In the genomic region with DNA sequence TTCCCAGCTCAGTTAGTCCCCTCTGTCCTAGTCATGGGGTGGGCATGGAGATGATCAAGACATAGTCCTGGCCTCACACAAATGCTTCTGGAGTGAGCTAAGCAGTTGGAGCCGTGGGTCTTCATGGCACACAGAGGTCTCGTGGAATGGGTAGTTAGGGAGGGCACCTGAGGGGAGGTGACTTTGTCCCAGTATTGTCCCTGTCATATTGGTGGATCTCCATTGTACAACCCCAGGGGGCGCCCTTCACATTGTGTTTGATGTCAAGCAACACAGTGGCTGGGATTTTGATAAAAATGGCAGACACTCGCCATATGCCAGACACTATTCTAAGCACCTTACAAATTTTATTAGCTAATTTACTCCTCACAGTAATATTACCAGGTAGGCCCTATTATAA, we compare ENCODE assay signal across 10 cellular contexts.
DNase-seq lines count a peak whose midpoint lies in the region; ATAC-seq and TF ChIP-seq lines count a peak whose summit lies in the region.
"Had no signal": no experiment of that assay in that cellular context is flagged by ENCODE, and none has a peak within 500 bp of the region (broad histone marks: within the 10 kb centered on the region; RNA-seq: fewer than 3 reads in every experiment).

No MANE protein-coding gene starts in this region.

- no TSS peak for BruUV-seq in MCF 10A (replicated peaks; lab: Mats Ljungman, UMichigan)

- TF ChIP-seq CTCF in MCF 10A (IDR thresholded peaks at IDR 0.05; ENCODE audit: unreplicated experiment) (no peak), breast epithelium (IDR thresholded peaks at IDR 0.05) (no peak), testis (IDR thresholded peaks at IDR 0.05) (no peak), ascending aorta (IDR thresholded peaks at IDR 0.05) (no peak)

- H3K27me3 Mint-ChIP-seq in MCF 10A (ENCODE audit: insufficient read depth, unreplicated experiment): peaks cover 28% of the 10 kb centered on the region

- H3K36me3 ChIP-seq in breast epithelium: no peaks in the 10 kb centered on the region
- H3K36me3 ChIP-seq in testis (ENCODE audit: low read depth, missing control alignments): no peaks in the 10 kb centered on the region
- H3K36me3 ChIP-seq in ascending aorta: no peaks in the 10 kb centered on the region

- intact Hi-C loops in MCF 10A (cut with micrococcal nuclease) (no loop called here), breast epithelium (cut with DNase I; ENCODE audit: low total_unique reads) (no loop called here), testis (cut with DNase I; ENCODE audit: low total_unique reads) (no loop called here), ascending aorta (cut with DNase I) (no loop called here)

- TF ChIP-seq POLR2A in breast epithelium (IDR thresholded peaks at IDR 0.05) (no peak), testis (IDR thresholded peaks at IDR 0.05) (no peak)

- H3K4me3 ChIP-seq in breast epithelium: no peak overlapping the region
- H3K4me3 ChIP-seq in testis: no peak overlapping the region
- no peak overlapping the region for H3K4me3 ChIP-seq in ascending aorta

- H3K27ac ChIP-seq in breast epithelium (no peak overlapping the region), testis (no peak overlapping the region), ascending aorta (no peak overlapping the region)

- H3K27me3 ChIP-seq in breast epithelium (peaks cover 0 to 54% of the 10 kb centered on the region in 2 donors), testis (no peaks in the 10 kb centered on the region), ascending aorta (no peaks in the 10 kb centered on the region)

- no peaks in the 10 kb centered on the region for H3K4me1 ChIP-seq in breast epithelium
- no peaks in the 10 kb centered on the region for H3K4me1 ChIP-seq in testis
- H3K4me1 ChIP-seq in ascending aorta: no peaks in the 10 kb centered on the region

- no peak overlapping the region for H3K27ac Mint-ChIP-seq in MCF 10A (ENCODE audit: low read depth, unreplicated experiment)
- H3K27ac Mint-ChIP-seq: T-cell had no signal

- POLR2A ChIA-PET in MCF 10A (lab: Yijun Ruan, JAX): no interaction called here

- H3K9me3 ChIP-seq in breast epithelium: no peaks in the 10 kb centered on the region
- no peaks in the 10 kb centered on the region for H3K9me3 ChIP-seq in testis
- no peaks in the 10 kb centered on the region for H3K9me3 ChIP-seq in ascending aorta

- no peaks in the 10 kb centered on the region for H3K4me1 Mint-ChIP-seq in MCF 10A (ENCODE audit: insufficient read depth, unreplicated experiment)
- H3K4me1 Mint-ChIP-seq: T-cell had no signal

- DNase-seq in MCF 10A (ENCODE audit: unreplicated experiment) (peak; percentile 4), breast epithelium (ENCODE audit: low spot score in 2 of 2) (no peak), NCI-H1092 treated with DMSO at 0.1 percent for 48 hours (lab: John Stamatoyannopoulos, UW) (peak; percentile 1), cerebellar cortex (ENCODE audit: low spot score) (peak; percentile 45), testis (peak; percentile 30), SIG-M5 (lab: John Stamatoyannopoulos, UW) (no peak), ascending aorta (ENCODE audit: low spot score in 2 of 2) (no peak)
- DNase-seq: NCI-H446, T-cell had no signal

- ATAC-seq in GM18502 (IDR thresholded peaks at IDR 0.05; ENCODE audit: poor library complexity, unreplicated experiment): no peak
- ATAC-seq: T-cell had no signal

- CTCF ChIA-PET in MCF 10A (lab: Yijun Ruan, JAX): no interaction called here

- no peak overlapping the region for H3K4me3 Mint-ChIP-seq in MCF 10A (ENCODE audit: unreplicated experiment)
- H3K4me3 Mint-ChIP-seq: T-cell had no signal

- H3K36me3 Mint-ChIP-seq in MCF 10A (ENCODE audit: insufficient read depth, unreplicated experiment): no peaks in the 10 kb centered on the region
- H3K36me3 Mint-ChIP-seq: T-cell had no signal

- H3K9me3 Mint-ChIP-seq in MCF 10A (ENCODE audit: unreplicated experiment): no peaks in the 10 kb centered on the region
- H3K9me3 Mint-ChIP-seq: T-cell had no signal

- 73 to 76% methylated on average over 4 of the region's 4 CpGs for WGBS in testis, 2 donors

Comparison
In these comparisons a context has a peak if more than half of its experiments do, and no peak if none do; other contexts are left out.
1. DNase-seq: peak in MCF 10A (single experiment), NCI-H1092 treated with DMSO at 0.1 percent for 48 hours (single experiment), cerebellar cortex (single experiment) and testis (single experiment); none in breast epithelium (0 of 2), SIG-M5 (single experiment) and ascending aorta (0 of 2).